Comparison of ENCODE assay signal across 8 cellular contexts in the genomic region with DNA sequence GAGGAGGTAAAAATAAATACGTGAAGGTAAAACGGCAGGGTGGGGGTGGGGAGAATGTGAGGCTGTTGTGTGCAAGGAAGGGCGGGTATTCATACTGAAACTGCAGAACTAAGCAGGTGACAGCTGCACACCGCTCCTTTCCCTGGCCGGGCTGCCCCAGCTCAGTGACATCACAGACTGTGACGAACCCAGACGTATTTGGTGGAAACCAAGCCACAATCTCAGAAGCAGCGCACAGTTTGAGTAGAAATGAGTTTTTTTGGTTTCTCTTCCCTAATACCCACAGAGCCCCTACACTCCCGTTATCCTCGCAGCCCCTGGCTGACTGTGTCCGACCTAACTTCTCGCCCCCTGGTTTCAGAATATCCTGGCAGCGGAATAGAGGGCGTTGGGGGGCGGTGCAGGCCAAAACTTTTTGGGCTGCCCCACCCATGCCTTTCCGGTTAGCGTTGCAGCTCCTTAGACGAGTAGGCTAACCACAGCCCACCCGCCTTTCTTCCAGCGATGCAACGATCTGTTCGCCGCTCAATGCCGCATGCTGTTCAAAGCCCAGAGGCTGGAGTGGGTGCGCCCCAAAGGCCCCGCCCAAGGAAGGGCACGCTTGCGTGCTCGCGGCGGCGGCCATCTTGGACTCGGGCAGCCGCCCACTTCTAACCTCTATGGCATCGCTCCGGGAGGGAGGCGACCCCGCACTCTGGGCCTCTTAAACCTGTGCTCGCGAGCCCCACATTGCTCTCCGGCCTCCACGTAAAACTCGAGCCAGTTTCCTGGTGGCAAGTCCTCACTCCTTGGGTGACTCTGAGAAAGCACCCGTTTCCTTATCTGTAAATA. TPM values are rescaled to one million over a fixed set of nuclear protein-coding genes. Genes with fewer than 3 reads are reported as not detected.
DNase-seq lines count a peak whose midpoint lies in the region; ATAC-seq and TF ChIP-seq lines count a peak whose summit lies in the region.

No MANE protein-coding gene starts in this region.

- H3K27ac ChIP-seq in DOHH2 (ENCODE audit: low read depth, low read length) (peak overlapping the region; percentile 85), KOPT-K1 (ENCODE audit: low read depth, low read length, poor library complexity, severe bottlenecking) (peak overlapping the region; percentile 90), RWPE1 (peak overlapping the region; percentile 96), neural cell (ENCODE audit: low read length) (peak overlapping the region; percentile 61), stomach (peak overlapping the region; percentile 78 to 91 (median 88))

- no peaks in the 10 kb centered on the region for H3K27me3 ChIP-seq in DOHH2 (ENCODE audit: control insufficient read depth, low read length)
- H3K27me3 ChIP-seq in neural cell (ENCODE audit: insufficient read depth, low read depth, low read length): no peaks in the 10 kb centered on the region
- no peaks in the 10 kb centered on the region for H3K27me3 ChIP-seq in stomach

- H2AFZ ChIP-seq in neural cell (ENCODE audit: low read depth, low read length): peak overlapping the region; percentile 81

- H3K4me1 ChIP-seq in DOHH2 (ENCODE audit: control insufficient read depth, low read length) (peaks cover 23% of the 10 kb centered on the region), stomach (peaks cover 9 to 20% (median 14%) of the 10 kb centered on the region in 4 donors)

- peak; percentile 30 for TF ChIP-seq RAD21 in neural cell (conservative IDR thresholded peaks at IDR 0.05)

- peak; percentile 75 for ATAC-seq in GM21825 (IDR thresholded peaks at IDR 0.05; ENCODE audit: unreplicated experiment)

- H3K36me3 ChIP-seq in DOHH2 (ENCODE audit: control insufficient read depth, low read length) (peaks cover 25% of the 10 kb centered on the region), KOPT-K1 (ENCODE audit: insufficient read depth, low read length) (peaks cover 38% of the 10 kb centered on the region), neural cell (ENCODE audit: insufficient read depth, low read length) (no peaks in the 10 kb centered on the region), stomach (peaks cover 23 to 38% (median 37%) of the 10 kb centered on the region in 4 donors)

- DNase-seq in RWPE1 (ENCODE audit: low spot score) (peak; percentile 79), fibroblast of the aortic adventitia (ENCODE audit: low read depth) (peak; percentile 69), stomach (peak; percentile 85)
- DNase-seq in activated T-helper 9 cell treated with anti-CD3 and anti-CD28 coated beads, Interleukin-2, amount 50 U/mL, for 16 hours (ENCODE audit: low read depth): peak; percentile 84

- intact Hi-C loops in stomach (cut with DNase I; ENCODE audit: low total_unique reads): no loop called here

- H3K9me2 ChIP-seq in DOHH2 (replicated peaks; ENCODE audit: control insufficient read depth, low read length) (no peaks in the 10 kb centered on the region), neural cell (ENCODE audit: insufficient read depth, low read length) (no peaks in the 10 kb centered on the region)

- TF ChIP-seq CTCF in DOHH2 (IDR thresholded peaks at IDR 0.05; ENCODE audit: low read depth, low read length, poor library complexity, severe bottlenecking): no peak
- no peak for TF ChIP-seq CTCF in RWPE1 (conservative IDR thresholded peaks at IDR 0.05; ENCODE audit: low read depth)
- no peak for TF ChIP-seq CTCF in fibroblast of the aortic adventitia (IDR thresholded peaks at IDR 0.05; ENCODE audit: insufficient read depth, low read length)
- no peak for TF ChIP-seq CTCF in neural cell (IDR thresholded peaks at IDR 0.05; ENCODE audit: poor library complexity, severe bottlenecking)
- TF ChIP-seq CTCF in stomach (IDR thresholded peaks at IDR 0.05): peak in 1 of 7 experiments; percentile 18

- WGBS in stomach, 5 donors: 0 to 2% (median 1%) methylated on average over 32 to 44 of the region's 44 CpGs

- H3K4me2 ChIP-seq in DOHH2 (ENCODE audit: low read length): peak overlapping the region; percentile 85
- H3K4me2 ChIP-seq in neural cell (ENCODE audit: low read length): peak overlapping the region; percentile 72

- peak in 1 of 4 donors; percentile 14 for TF ChIP-seq POLR2A in stomach (IDR thresholded peaks at IDR 0.05)

- peak overlapping the region; percentile 66 for H3K9ac ChIP-seq in neural cell (ENCODE audit: low read length)

- no peaks in the 10 kb centered on the region for H4K20me1 ChIP-seq in DOHH2 (ENCODE audit: control insufficient read depth, insufficient read depth, low read depth, low read length)
- H4K20me1 ChIP-seq in neural cell (ENCODE audit: insufficient read depth): no peaks in the 10 kb centered on the region

- H3K79me2 ChIP-seq in DOHH2 (ENCODE audit: control insufficient read depth, low read length): no peaks in the 10 kb centered on the region
- no peaks in the 10 kb centered on the region for H3K79me2 ChIP-seq in neural cell (replicated peaks; ENCODE audit: insufficient read depth, low read length)

- no peaks in the 10 kb centered on the region for H3K9me3 ChIP-seq in DOHH2 (ENCODE audit: control insufficient read depth, insufficient read depth, low read length)
- H3K9me3 ChIP-seq in KOPT-K1 (ENCODE audit: insufficient read depth, low read length, poor library complexity, severe bottlenecking): no peaks in the 10 kb centered on the region
- H3K9me3 ChIP-seq in neural cell (ENCODE audit: low read length): no peaks in the 10 kb centered on the region
- H3K9me3 ChIP-seq in stomach: no peaks in the 10 kb centered on the region

- TF ChIP-seq EP300 in neural cell (conservative IDR thresholded peaks at IDR 0.05; ENCODE audit: poor library complexity, severe bottlenecking) (no peak), stomach (IDR thresholded peaks at IDR 0.05) (no peak)

- H3K4me3 ChIP-seq in DOHH2 (ENCODE audit: low read length) (peak overlapping the region; percentile 79), fibroblast of the aortic adventitia (ENCODE audit: low read depth, low read length) (peak overlapping the region; percentile 70), neural cell (ENCODE audit: low read length) (peak overlapping the region; percentile 69), stomach (peak overlapping the region; percentile 51 to 72 (median 61))

- CTCF ChIA-PET in RWPE1 (lab: Yijun Ruan, JAX): interaction anchor here (0.6 to 1.0 kb wide), 2 partner anchors 20 to 140 kb away, joined by 4 to 6 read pairs; no protein-coding TSS in a partner anchor

- POLR2A ChIA-PET in RWPE1 (lab: Yijun Ruan, JAX; ENCODE audit: low non-redundant PET): interaction anchor here (0.6 kb wide), 1 partner anchor 102 kb away, joined by 3 read pairs; no protein-coding TSS in a partner anchor

- H3F3A ChIP-seq in DOHH2 (ENCODE audit: control insufficient read depth, insufficient read depth) (peaks cover 8% of the 10 kb centered on the region), neural cell (ENCODE audit: insufficient read depth, low read length, poor library complexity, severe bottlenecking) (no peaks in the 10 kb centered on the region)

TF ChIP-seq in neural cell, 6 proteins besides CTCF, POLR2A, EP300 and RAD21:
- TF ChIP-seq TAF1 (IDR thresholded peaks at IDR 0.05; ENCODE audit: low read depth): peak; percentile 56
- TF ChIP-seq EZH2 (IDR thresholded peaks at IDR 0.05; ENCODE audit: borderline replicate concordance, insufficient read depth, low read length, poor library complexity, severe bottlenecking): no peak
- peak; percentile 84 for TF ChIP-seq MXI1 (conservative IDR thresholded peaks at IDR 0.05; ENCODE audit: poor library complexity, severe bottlenecking)
- TF ChIP-seq POLR2AphosphoS5 (IDR thresholded peaks at IDR 0.05): peak; percentile 78
- TF ChIP-seq, protein P1, sequence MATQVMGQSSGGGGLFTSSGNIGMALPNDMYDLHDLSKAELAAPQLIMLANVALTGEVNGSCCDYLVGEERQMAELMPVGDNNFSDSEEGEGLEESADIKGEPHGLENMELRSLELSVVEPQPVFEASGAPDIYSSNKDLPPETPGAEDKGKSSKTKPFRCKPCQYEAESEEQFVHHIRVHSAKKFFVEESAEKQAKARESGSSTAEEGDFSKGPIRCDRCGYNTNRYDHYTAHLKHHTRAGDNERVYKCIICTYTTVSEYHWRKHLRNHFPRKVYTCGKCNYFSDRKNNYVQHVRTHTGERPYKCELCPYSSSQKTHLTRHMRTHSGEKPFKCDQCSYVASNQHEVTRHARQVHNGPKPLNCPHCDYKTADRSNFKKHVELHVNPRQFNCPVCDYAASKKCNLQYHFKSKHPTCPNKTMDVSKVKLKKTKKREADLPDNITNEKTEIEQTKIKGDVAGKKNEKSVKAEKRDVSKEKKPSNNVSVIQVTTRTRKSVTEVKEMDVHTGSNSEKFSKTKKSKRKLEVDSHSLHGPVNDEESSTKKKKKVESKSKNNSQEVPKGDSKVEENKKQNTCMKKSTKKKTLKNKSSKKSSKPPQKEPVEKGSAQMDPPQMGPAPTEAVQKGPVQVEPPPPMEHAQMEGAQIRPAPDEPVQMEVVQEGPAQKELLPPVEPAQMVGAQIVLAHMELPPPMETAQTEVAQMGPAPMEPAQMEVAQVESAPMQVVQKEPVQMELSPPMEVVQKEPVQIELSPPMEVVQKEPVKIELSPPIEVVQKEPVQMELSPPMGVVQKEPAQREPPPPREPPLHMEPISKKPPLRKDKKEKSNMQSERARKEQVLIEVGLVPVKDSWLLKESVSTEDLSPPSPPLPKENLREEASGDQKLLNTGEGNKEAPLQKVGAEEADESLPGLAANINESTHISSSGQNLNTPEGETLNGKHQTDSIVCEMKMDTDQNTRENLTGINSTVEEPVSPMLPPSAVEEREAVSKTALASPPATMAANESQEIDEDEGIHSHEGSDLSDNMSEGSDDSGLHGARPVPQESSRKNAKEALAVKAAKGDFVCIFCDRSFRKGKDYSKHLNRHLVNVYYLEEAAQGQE (IDR thresholded peaks at IDR 0.05; ENCODE audit: borderline replicate concordance): peak; percentile 22
- TF ChIP-seq SMC3 (conservative IDR thresholded peaks at IDR 0.05; ENCODE audit: poor library complexity): peak; percentile 46

RNA-seq across cellular contexts. Expression of gene BAK1, which starts 9.1 kb away (rescaled TPM):
- total RNA-seq in fibroblast of the aortic adventitia (ENCODE audit: low replicate concordance) (5.2 and 9.9 TPM in 2 replicates), stomach (10 to 100 TPM in 3 of 5 donors, 1 to 10 TPM in 2; 2.9 to 97.0 (median 22.3) TPM)
- polyA plus RNA-seq in neural cell (15.4 and 21.9 TPM in 2 replicates), stomach (10 to 100 TPM; 14.6 to 31.5 (median 24.6) TPM)
- 9.3 and 9.7 TPM in 2 replicates for polyA minus RNA-seq in neural cell

RNA-seq across cellular contexts. Expression of gene ITPR3, which starts 50.1 kb away (rescaled TPM):
- total RNA-seq in fibroblast of the aortic adventitia (ENCODE audit: low replicate concordance) (13.4 and 91.2 TPM in 2 replicates), stomach (100 to 1,000 TPM in 3 of 5 donors, 10 to 100 TPM in 2; 46.3 to 149 (median 105) TPM)
- polyA plus RNA-seq in neural cell (0.11 and 0.16 TPM in 2 replicates), stomach (10 to 100 TPM; 14.1 to 17.1 (median 14.3) TPM)
- polyA minus RNA-seq in neural cell: 0.23 and 0.24 TPM in 2 replicates

Comparison
In these comparisons a context has a peak if more than half of its experiments do, and no peak if none do; other contexts are left out.
1. Peak in every context shown above with its lines: DNase-seq, ATAC-seq, H3K4me3 ChIP-seq and H3K27ac ChIP-seq.